In the genomic region with DNA sequence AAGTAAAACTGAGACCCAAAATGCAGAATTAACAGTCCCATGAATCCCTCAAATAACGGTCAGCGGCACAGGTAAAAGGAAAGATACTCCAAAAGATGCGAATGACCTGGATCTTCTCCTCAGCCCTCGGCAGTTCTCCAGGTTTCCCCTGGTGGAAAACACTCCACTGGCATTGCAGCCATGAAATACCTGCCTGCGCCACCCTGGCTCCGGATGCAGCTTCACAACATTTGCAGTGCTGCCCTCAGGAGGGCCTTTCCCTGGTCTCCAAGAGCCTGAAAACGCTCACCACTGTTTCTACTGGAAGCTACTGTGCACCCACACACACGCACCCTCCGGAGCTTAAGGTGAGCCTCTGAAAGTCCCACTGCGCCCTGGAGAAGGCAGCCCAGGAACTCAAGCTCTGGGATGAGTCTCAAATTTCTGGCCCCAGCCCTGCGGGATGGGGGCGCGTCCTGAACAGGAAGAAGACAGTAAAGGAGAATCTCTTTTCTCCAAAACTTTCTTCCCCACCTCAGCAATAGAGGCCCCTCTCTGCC, we compare ENCODE assay signal across 17 cellular contexts. TPM values are rescaled to one million over a fixed set of nuclear protein-coding genes. Genes with fewer than 3 reads are reported as not detected.
A peak's percentile ranks its signal among the peaks of the same experiment; 100 is the strongest.
DNase-seq lines count a peak whose midpoint lies in the region; ATAC-seq and TF ChIP-seq lines count a peak whose summit lies in the region.
"Had no signal": no experiment of that assay in that cellular context is flagged by ENCODE, and none has a peak within 500 bp of the region (broad histone marks: within the 10 kb centered on the region; RNA-seq: fewer than 3 reads in every experiment).

No MANE protein-coding gene starts in this region.

- CTCF ChIA-PET in MCF 10A (lab: Yijun Ruan, JAX): interaction anchor here (1.4 kb wide), 1 partner anchor 13 kb away, joined by 10 read pairs; no protein-coding TSS in a partner anchor

- no peaks in the 10 kb centered on the region for H3K36me3 ChIP-seq in breast epithelium
- no peaks in the 10 kb centered on the region for H3K36me3 ChIP-seq in endodermal cell (ENCODE audit: control insufficient read depth, insufficient read depth, low read length)
- no peaks in the 10 kb centered on the region for H3K36me3 ChIP-seq in thymus (ENCODE audit: control insufficient read depth, insufficient read depth)

- H3K4me3 ChIP-seq in breast epithelium (peak overlapping the region in 2 of 3 donors; percentile 7 to 37), endodermal cell (ENCODE audit: low read length) (peak overlapping the region; percentile 87), thymus (ENCODE audit: low read length) (peak overlapping the region; percentile 52), coronary artery (no peak overlapping the region)

- no peak overlapping the region for H3K4me3 Mint-ChIP-seq in MCF 10A (ENCODE audit: unreplicated experiment)
- peak overlapping the region; percentile 77 for H3K4me3 Mint-ChIP-seq in endodermal cell
- H3K4me3 Mint-ChIP-seq in mesothelial cell of epicardium: peak overlapping the region; percentile 57
- H3K4me3 Mint-ChIP-seq: HFFc6 had no signal

- no TSS peak for BruUV-seq in MCF 10A (replicated peaks; lab: Mats Ljungman, UMichigan)

- no peak for TF ChIP-seq POLR2A in breast epithelium (IDR thresholded peaks at IDR 0.05)

- no peak for TF ChIP-seq CTCF in breast epithelium (IDR thresholded peaks at IDR 0.05)
- TF ChIP-seq CTCF in MCF 10A (IDR thresholded peaks at IDR 0.05; ENCODE audit: unreplicated experiment): no peak
- TF ChIP-seq CTCF in endodermal cell (conservative IDR thresholded peaks at IDR 0.05): peak; percentile 28
- no peak for TF ChIP-seq CTCF in mesothelial cell of epicardium (IDR thresholded peaks at IDR 0.05; ENCODE audit: unreplicated experiment)
- no peak for TF ChIP-seq CTCF in coronary artery (IDR thresholded peaks at IDR 0.05)

- H3K27ac Mint-ChIP-seq in MCF 10A (ENCODE audit: low read depth, unreplicated experiment) (no peak overlapping the region), endodermal cell (peak overlapping the region; percentile 90), mesothelial cell of epicardium (no peak overlapping the region)
- H3K27ac Mint-ChIP-seq: activated T-cell treated with anti-CD3 and anti-CD28 coated beads, Interleukin-2, amount 50 U/mL, for 72 hours; HFFc6 had no signal

- H3K9me3 ChIP-seq in breast epithelium (no peaks in the 10 kb centered on the region), endodermal cell (ENCODE audit: control insufficient read depth, low read length) (no peaks in the 10 kb centered on the region), thymus (ENCODE audit: control insufficient read depth) (no peaks in the 10 kb centered on the region)

- H3K9me3 Mint-ChIP-seq in MCF 10A (ENCODE audit: unreplicated experiment) (no peaks in the 10 kb centered on the region), endodermal cell (peaks cover 5% of the 10 kb centered on the region), mesothelial cell of epicardium (no peaks in the 10 kb centered on the region)
- H3K9me3 Mint-ChIP-seq: activated T-cell treated with anti-CD3 and anti-CD28 coated beads, Interleukin-2, amount 50 U/mL, for 72 hours; HFFc6 had no signal

- no peak for ATAC-seq in GM19463 (IDR thresholded peaks at IDR 0.05; ENCODE audit: unreplicated experiment)

- H3K4me1 ChIP-seq in breast epithelium: no peaks in the 10 kb centered on the region
- peaks cover 4% of the 10 kb centered on the region for H3K4me1 ChIP-seq in endodermal cell (ENCODE audit: control insufficient read depth, insufficient read depth, low read length)
- peaks cover 2% of the 10 kb centered on the region for H3K4me1 ChIP-seq in thymus (ENCODE audit: control insufficient read depth, insufficient read depth, low read length)

- H3K27ac ChIP-seq in breast epithelium (no peak overlapping the region), endodermal cell (ENCODE audit: low read depth, low read length) (no peak overlapping the region), thymus (ENCODE audit: low read depth) (no peak overlapping the region), coronary artery (no peak overlapping the region)
- H3K27ac ChIP-seq: KMS-11 had no signal

- DNase-seq in breast epithelium (ENCODE audit: low spot score in 2 of 2) (no peak), MCF 10A (ENCODE audit: unreplicated experiment) (no peak), endodermal cell (no peak), mesothelial cell of epicardium (ENCODE audit: low spot score in 2 of 2, unreplicated experiment in 2 of 2) (no peak), NCI-H345 treated with DMSO at 0.1 percent for 48 hours (lab: John Stamatoyannopoulos, UW; ENCODE audit: unreplicated experiment) (no peak), coronary artery (ENCODE audit: low spot score) (no peak)
- DNase-seq: activated CD4-positive, alpha-beta T cell treated with anti-CD3 and anti-CD28 coated beads, Interleukin-2, amount 50 U/mL, for 48 hours; effector memory CD4-positive, alpha-beta T cell; HFFc6; NCI-H510A treated with DMSO at 0.1 percent for 48 hours; stimulated activated naive CD4-positive, alpha-beta T cell treated with Interleukin-2 at 50 U/mL for 16 hours had no signal

- H3K27me3 ChIP-seq in breast epithelium (peaks cover 0 to 23% of the 10 kb centered on the region in 2 donors), endodermal cell (ENCODE audit: control insufficient read depth, insufficient read depth, low read length, poor library complexity, severe bottlenecking) (peaks cover 21% of the 10 kb centered on the region), thymus (ENCODE audit: control insufficient read depth, insufficient read depth) (no peaks in the 10 kb centered on the region)

- H3K4me1 Mint-ChIP-seq in MCF 10A (ENCODE audit: insufficient read depth, unreplicated experiment): no peaks in the 10 kb centered on the region
- H3K4me1 Mint-ChIP-seq in endodermal cell: peaks cover 6% of the 10 kb centered on the region
- peaks cover 6% of the 10 kb centered on the region for H3K4me1 Mint-ChIP-seq in mesothelial cell of epicardium

- peaks cover 34% of the 10 kb centered on the region for H3K27me3 Mint-ChIP-seq in MCF 10A (ENCODE audit: insufficient read depth, unreplicated experiment)
- H3K27me3 Mint-ChIP-seq in endodermal cell (ENCODE audit: insufficient read depth): peaks cover 48% of the 10 kb centered on the region
- peaks cover 54% of the 10 kb centered on the region for H3K27me3 Mint-ChIP-seq in mesothelial cell of epicardium (ENCODE audit: low read depth)

- POLR2A ChIA-PET in MCF 10A (lab: Yijun Ruan, JAX): interaction anchor here (0.6 kb wide), 1 partner anchor 624 kb away, joined by 3 read pairs; no protein-coding TSS in a partner anchor

- WGBS in endodermal cell (ENCODE audit: insufficient coverage in 1 of 2, insufficient read length in 1 of 2), 2 experiments: 28 to 58% methylated on average over 6 to 13 of the region's 13 CpGs
- WGBS in thymus: 29% methylated on average over 13 of the region's 13 CpGs

- H3K9ac ChIP-seq in endodermal cell (ENCODE audit: extremely low read depth, low read length, poor library complexity, severe bottlenecking): peak overlapping the region; percentile 11
- H3K9ac ChIP-seq: KMS-11 had no signal

- H3K36me3 Mint-ChIP-seq in MCF 10A (ENCODE audit: insufficient read depth, unreplicated experiment) (no peaks in the 10 kb centered on the region), endodermal cell (ENCODE audit: low read depth) (peaks cover 3% of the 10 kb centered on the region), mesothelial cell of epicardium (no peaks in the 10 kb centered on the region)

- intact Hi-C loops in breast epithelium (cut with DNase I; ENCODE audit: low total_unique reads): no loop called here
- intact Hi-C loops in MCF 10A (cut with micrococcal nuclease): no loop called here

RNA-seq across cellular contexts. Expression of a gene that starts 0.6 kb away (rescaled TPM):
- total RNA-seq in breast epithelium (not detected), MCF 10A (2022) (not detected in 2 replicates), endodermal cell (10 to 100 TPM; 15.5 to 25.3 TPM), mesothelial cell of epicardium (0.24 to 0.77 TPM (median 0.34 TPM) in 3 replicates)
- 5.1 TPM for polyA plus RNA-seq in endodermal cell (2013, experiment 1 of 2)
- polyA plus RNA-seq in endodermal cell (2013, experiment 2 of 2): 6.0 TPM
- polyA plus RNA-seq in thymus: 0.30 TPM
- total RNA-seq: activated T-cell treated with anti-CD3 and anti-CD28 coated beads, Interleukin-2, amount 50 U/mL, for 72 hours; cardiac septum; HFFc6 had no signal
- polyA plus RNA-seq: AG04450 had no signal
